18 cellular contexts compared by ENCODE assay signal in the genomic region with DNA sequence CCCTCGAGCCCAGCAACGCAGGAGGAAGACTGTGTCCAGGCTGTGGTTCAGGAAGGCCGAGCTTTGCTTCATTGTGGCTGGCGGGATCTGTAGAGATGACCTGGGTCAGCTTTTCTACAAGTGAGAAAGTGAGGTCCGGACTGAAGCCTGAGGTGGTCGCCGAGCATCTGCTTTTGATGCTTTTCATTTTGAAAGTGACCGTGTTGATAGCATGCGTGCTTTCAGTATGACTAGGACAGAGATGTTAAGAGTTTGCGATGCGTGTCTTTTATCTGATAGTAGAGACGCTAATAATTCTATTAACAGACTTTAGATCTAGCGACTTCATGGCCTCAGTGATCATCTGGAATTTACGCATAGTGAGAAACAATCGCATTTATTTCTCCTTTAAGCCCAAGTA. TPM values are rescaled to one million over a fixed set of nuclear protein-coding genes. Genes with fewer than 3 reads are reported as not detected.
DNase-seq lines count a peak whose midpoint lies in the region; ATAC-seq and TF ChIP-seq lines count a peak whose summit lies in the region.
"Had no signal": no experiment of that assay in that cellular context is flagged by ENCODE, and none has a peak within 500 bp of the region (broad histone marks: within the 10 kb centered on the region; RNA-seq: fewer than 3 reads in every experiment).

No MANE protein-coding gene starts in this region.

- no peak for TF ChIP-seq POLR2A in spleen (IDR thresholded peaks at IDR 0.05)

- WGBS in spleen, 5 donors: 81 to 91% (median 88%) methylated on average over 15 of the region's 15 CpGs

- H3K27me3 Mint-ChIP-seq in activated T-cell treated with anti-CD3 and anti-CD28 coated beads, Interleukin-2, amount 50 U/mL, for 24 hours: no peaks in the 10 kb centered on the region
- H3K27me3 Mint-ChIP-seq in glutamatergic neuron (ENCODE audit: unreplicated experiment): peaks cover 4% of the 10 kb centered on the region

- H3K4me3 ChIP-seq in spleen: no peak overlapping the region
- H3K4me3 ChIP-seq: BLaER1 had no signal

- H3K4me1 Mint-ChIP-seq in activated T-cell treated with anti-CD3 and anti-CD28 coated beads, Interleukin-2, amount 50 U/mL, for 24 hours (ENCODE audit: low read depth): peaks cover 13% of the 10 kb centered on the region
- H3K4me1 Mint-ChIP-seq in glutamatergic neuron (ENCODE audit: low read depth, unreplicated experiment): no peaks in the 10 kb centered on the region

- H3K36me3 ChIP-seq in spleen: peaks cover 6 to 100% (median 70%) of the 10 kb centered on the region in 6 donors

- DNase-seq in activated T-cell treated with anti-CD3 and anti-CD28 coated beads, Interleukin-2, amount 50 U/mL, for 24 hours: no peak
- DNase-seq in activated T-cell treated with anti-CD3 and anti-CD28 coated beads for 4 hours: no peak
- DNase-seq in glutamatergic neuron: no peak
- peak; percentile 49 for DNase-seq in spleen
- DNase-seq in activated gamma-delta T cell (lab: John Stamatoyannopoulos, UW): no peak
- DNase-seq: 8988T; CD8-positive, alpha-beta T cell; COR-L47; DMS79; GDM1; GOT3; H7; HFFc6; IMR-90 had no signal

- H3K4me3 Mint-ChIP-seq in activated T-cell treated with anti-CD3 and anti-CD28 coated beads, Interleukin-2, amount 50 U/mL, for 24 hours: no peak overlapping the region
- no peak overlapping the region for H3K4me3 Mint-ChIP-seq in glutamatergic neuron (ENCODE audit: unreplicated experiment)
- H3K4me3 Mint-ChIP-seq: CD8-positive, alpha-beta T cell; HFFc6 had no signal

- H3K9me3 ChIP-seq in spleen: no peaks in the 10 kb centered on the region
- H3K9me3 ChIP-seq: BLaER1 had no signal

- TF ChIP-seq CTCF in glutamatergic neuron (IDR thresholded peaks at IDR 0.05; ENCODE audit: partially characterized antibody, unreplicated experiment) (no peak), spleen (IDR thresholded peaks at IDR 0.05 in 8 of 11, conservative IDR thresholded peaks at IDR 0.05 in 3 of 11) (no peak)

- no peaks in the 10 kb centered on the region for H3K4me1 ChIP-seq in spleen
- H3K4me1 ChIP-seq: BLaER1 had no signal

- H3K27ac ChIP-seq in spleen: no peak overlapping the region
- H3K27ac ChIP-seq: BLaER1 had no signal

- ATAC-seq in HG03354 (IDR thresholded peaks at IDR 0.05; ENCODE audit: poor library complexity, severe bottlenecking, unreplicated experiment) (no peak), GM18861 (IDR thresholded peaks at IDR 0.05; ENCODE audit: unreplicated experiment) (no peak)
- ATAC-seq: CD8-positive, alpha-beta T cell; HCT116 had no signal

- peak overlapping the region; percentile 30 for H3K27ac Mint-ChIP-seq in activated T-cell treated with anti-CD3 and anti-CD28 coated beads, Interleukin-2, amount 50 U/mL, for 24 hours
- peak overlapping the region; percentile 62 for H3K27ac Mint-ChIP-seq in glutamatergic neuron (ENCODE audit: unreplicated experiment)
- H3K27ac Mint-ChIP-seq: HFFc6 had no signal

- no peaks in the 10 kb centered on the region for H3K27me3 ChIP-seq in spleen (replicated peaks in 1 of 7)
- H3K27me3 ChIP-seq: BLaER1 had no signal

- intact Hi-C loops in spleen (cut with DNase I; ENCODE audit: low total_unique reads): no loop called here

- H3K36me3 Mint-ChIP-seq in activated T-cell treated with anti-CD3 and anti-CD28 coated beads, Interleukin-2, amount 50 U/mL, for 24 hours (ENCODE audit: low read depth): peaks cover 98% of the 10 kb centered on the region
- peaks cover 15% of the 10 kb centered on the region for H3K36me3 Mint-ChIP-seq in glutamatergic neuron (ENCODE audit: unreplicated experiment)

- no peaks in the 10 kb centered on the region for H3K9me3 Mint-ChIP-seq in activated T-cell treated with anti-CD3 and anti-CD28 coated beads, Interleukin-2, amount 50 U/mL, for 24 hours
- H3K9me3 Mint-ChIP-seq in glutamatergic neuron (ENCODE audit: unreplicated experiment): peaks cover 6% of the 10 kb centered on the region
- H3K9me3 Mint-ChIP-seq: CD8-positive, alpha-beta T cell; HFFc6 had no signal

RNA-seq across cellular contexts. Expression of gene CTDP1, which starts 28.1 kb away (rescaled TPM):
- total RNA-seq in glutamatergic neuron (ENCODE audit: unreplicated experiment) (34.8 TPM), spleen (10 to 100 TPM; 24.5 to 54.6 (median 30.5) TPM)
- polyA plus RNA-seq in spleen: 10 to 100 TPM; 13.6 to 20.8 (median 18.0) TPM
